9 cellular contexts compared by ENCODE assay signal in the genomic region with DNA sequence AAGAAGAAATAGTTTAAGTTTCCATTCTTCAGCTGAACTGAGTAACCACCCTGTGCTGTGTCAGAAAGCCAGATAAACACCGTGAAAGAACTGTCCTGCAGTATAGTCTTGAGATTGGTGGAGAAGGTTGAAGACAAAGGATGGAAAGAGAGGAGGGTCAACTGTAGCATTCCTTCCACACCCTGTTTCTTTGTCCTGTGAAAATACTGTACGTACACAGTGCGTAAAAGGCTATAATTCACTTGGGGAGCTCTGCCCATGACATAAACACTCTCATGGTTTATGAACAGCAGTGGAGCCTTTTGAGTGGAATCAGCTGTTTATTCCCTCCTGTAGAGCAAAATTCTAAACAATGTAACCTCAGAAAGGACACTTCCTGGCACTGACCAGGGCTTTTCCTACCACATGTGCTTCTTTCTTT.
DNase-seq lines count a peak whose midpoint lies in the region; ATAC-seq and TF ChIP-seq lines count a peak whose summit lies in the region.
"Had no signal": no experiment of that assay in that cellular context is flagged by ENCODE, and none has a peak within 500 bp of the region (broad histone marks: within the 10 kb centered on the region; RNA-seq: fewer than 3 reads in every experiment).

No MANE protein-coding gene starts in this region.

- H3K4me3 ChIP-seq in hepatocyte, result no peak overlapping the region
- H3K4me3 ChIP-seq in thoracic aorta, result peak overlapping the region; percentile 0

- no peaks in the 10 kb centered on the region for H3K79me2 ChIP-seq in hepatocyte

- no peaks in the 10 kb centered on the region for H3K27me3 ChIP-seq in hepatocyte
- no peaks in the 10 kb centered on the region for H3K27me3 ChIP-seq in thoracic aorta (replicated peaks; ENCODE audit: insufficient read depth)

- peaks cover 52% of the 10 kb centered on the region for H3K36me3 Mint-ChIP-seq in brain
- H3K36me3 Mint-ChIP-seq in activated T-cell treated with anti-CD3 and anti-CD28 coated beads, Interleukin-2, amount 50 U/mL, for 72 hours (ENCODE audit: insufficient read depth in 2 of 2), result peaks cover 4 to 20% of the 10 kb centered on the region in 2 donors

- H3K27ac ChIP-seq in hepatocyte, result peak overlapping the region; percentile 75
- H3K27ac ChIP-seq in thoracic aorta, result peak overlapping the region in 1 of 2 donors; percentile 10

- peak overlapping the region; percentile 39 for H3K4me2 ChIP-seq in hepatocyte

- no peaks in the 10 kb centered on the region for H3K9me2 ChIP-seq in hepatocyte (replicated peaks; ENCODE audit: insufficient read depth)

- POLR2A ChIA-PET in HEK293T (lab: Yijun Ruan, JAX), result no interaction called here

- H2AFZ ChIP-seq in hepatocyte, result no peak overlapping the region

- ATAC-seq in thoracic aorta (ENCODE audit: insufficient number of reproducible peaks, low FRiP score, low read depth), result peak; percentile 39
- no peak for ATAC-seq in activated T-cell treated with anti-CD3 and anti-CD28 coated beads, Interleukin-2, amount 50 U/mL, for 72 hours (replicated peaks in 1 of 2)

- H3K27me3 Mint-ChIP-seq in brain, result no peaks in the 10 kb centered on the region
- no peaks in the 10 kb centered on the region for H3K27me3 Mint-ChIP-seq in activated T-cell treated with anti-CD3 and anti-CD28 coated beads, Interleukin-2, amount 50 U/mL, for 72 hours (ENCODE audit: low read depth)

- TF ChIP-seq CTCF in brain (conservative IDR thresholded peaks at IDR 0.05) (no peak), hepatocyte (IDR thresholded peaks at IDR 0.05; ENCODE audit: poor library complexity) (no peak), thoracic aorta (IDR thresholded peaks at IDR 0.05) (no peak)

- H3K4me1 Mint-ChIP-seq in brain, result peaks cover 10% of the 10 kb centered on the region
- H3K4me1 Mint-ChIP-seq in activated T-cell treated with anti-CD3 and anti-CD28 coated beads, Interleukin-2, amount 50 U/mL, for 72 hours (ENCODE audit: low read depth), result peaks cover 11% of the 10 kb centered on the region
- H3K4me1 Mint-ChIP-seq: neural crest cell had no signal

- no peak overlapping the region for H3K4me3 Mint-ChIP-seq in brain
- no peak overlapping the region for H3K4me3 Mint-ChIP-seq in activated T-cell treated with anti-CD3 and anti-CD28 coated beads, Interleukin-2, amount 50 U/mL, for 72 hours
- H3K4me3 Mint-ChIP-seq: neural crest cell had no signal

- peak overlapping the region in 3 of 5 experiments; percentile 1 to 84 (median 47) for H3K27ac Mint-ChIP-seq in brain
- H3K27ac Mint-ChIP-seq in activated T-cell treated with anti-CD3 and anti-CD28 coated beads, Interleukin-2, amount 50 U/mL, for 72 hours, result no peak overlapping the region

- no peak for DNase-seq in HEK293T (ENCODE audit: extremely low spot score)
- peak; percentile 72 for DNase-seq in hepatocyte (ENCODE audit: low spot score)
- no peak for DNase-seq in thoracic aorta (ENCODE audit: low spot score)
- no peak for DNase-seq in GF-D8 (lab: John Stamatoyannopoulos, UW)
- DNase-seq in NCI-H2196 (lab: John Stamatoyannopoulos, UW; ENCODE audit: unreplicated experiment), result no peak
- no peak for DNase-seq in activated T-cell treated with anti-CD3 and anti-CD28 coated beads, Interleukin-2, amount 50 U/mL, for 72 hours
- DNase-seq: activated CD4-positive, alpha-beta T cell treated with anti-CD3 and anti-CD28 coated beads for 1 hour had no signal

- no peaks in the 10 kb centered on the region for H3K36me3 ChIP-seq in hepatocyte (replicated peaks; ENCODE audit: insufficient read depth, low read depth)
- H3K36me3 ChIP-seq in thoracic aorta, result no peaks in the 10 kb centered on the region

- 42% methylated on average over 3 of the region's 3 CpGs for WGBS in hepatocyte (ENCODE audit: low lambda C conversion rate, missing lambda C conversion rate)

- H4K20me1 ChIP-seq in hepatocyte (ENCODE audit: insufficient read depth, poor library complexity, severe bottlenecking), result no peaks in the 10 kb centered on the region

- peaks cover 3 to 11% (median 8%) of the 10 kb centered on the region in 5 experiments for H3K9me3 Mint-ChIP-seq in brain
- H3K9me3 Mint-ChIP-seq in activated T-cell treated with anti-CD3 and anti-CD28 coated beads, Interleukin-2, amount 50 U/mL, for 72 hours, result peaks cover 2% of the 10 kb centered on the region in 2 donors

- CTCF ChIA-PET in HEK293T (lab: Yijun Ruan, JAX), result no interaction called here

- H3K9me3 ChIP-seq in hepatocyte (ENCODE audit: low read depth) (peaks cover 10% of the 10 kb centered on the region), thoracic aorta (peaks cover 4% of the 10 kb centered on the region)

- H3K4me1 ChIP-seq in hepatocyte (ENCODE audit: insufficient read depth) (peaks cover 15% of the 10 kb centered on the region), thoracic aorta (ENCODE audit: control insufficient read depth in 1 of 2, low read depth in 2 of 2) (peaks cover 0 to 15% of the 10 kb centered on the region in 2 donors)

TF ChIP-seq in HEK293T, 16 proteins besides CTCF, POLR2A, EP300 and RAD21:
- TF ChIP-seq, protein P1, sequence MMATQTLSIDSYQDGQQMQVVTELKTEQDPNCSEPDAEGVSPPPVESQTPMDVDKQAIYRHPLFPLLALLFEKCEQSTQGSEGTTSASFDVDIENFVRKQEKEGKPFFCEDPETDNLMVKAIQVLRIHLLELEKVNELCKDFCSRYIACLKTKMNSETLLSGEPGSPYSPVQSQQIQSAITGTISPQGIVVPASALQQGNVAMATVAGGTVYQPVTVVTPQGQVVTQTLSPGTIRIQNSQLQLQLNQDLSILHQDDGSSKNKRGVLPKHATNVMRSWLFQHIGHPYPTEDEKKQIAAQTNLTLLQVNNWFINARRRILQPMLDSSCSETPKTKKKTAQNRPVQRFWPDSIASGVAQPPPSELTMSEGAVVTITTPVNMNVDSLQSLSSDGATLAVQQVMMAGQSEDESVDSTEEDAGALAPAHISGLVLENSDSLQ (IDR thresholded peaks at IDR 0.05), result 0 out of 2 replicates have a peak, but pooled peaks have one; percentile 5
- no peak for TF ChIP-seq FOXM1 (IDR thresholded peaks at IDR 0.05; ENCODE audit: borderline replicate concordance)
